Comparison of ENCODE assay signal across 8 cellular contexts in genomic region chr1:78839704-78840277, GRCh38.
DNase-seq lines count a peak whose midpoint lies in the region; ATAC-seq and TF ChIP-seq lines count a peak whose summit lies in the region.

No MANE protein-coding gene starts in this region.

- no peaks in the 10 kb centered on the region for H3K9me2 ChIP-seq in SK-N-SH

- BruUV-seq in Caco-2 (replicated peaks; lab: Mats Ljungman, UMichigan) = no TSS peak

- H3K27ac Mint-ChIP-seq in Caco-2 (ENCODE audit: unreplicated experiment) = no peak overlapping the region
- H3K27ac Mint-ChIP-seq in activated CD4-positive, alpha-beta memory T cell treated with anti-CD3 and anti-CD28 coated beads for 36 hours = no peak overlapping the region

- 40% methylated on average over 2 of the region's 2 CpGs for WGBS in SK-N-SH (ENCODE audit: low lambda C conversion rate)

- ATAC-seq in GM18867 (IDR thresholded peaks at IDR 0.05; ENCODE audit: unreplicated experiment) (peak; percentile 53), HG03095 (IDR thresholded peaks at IDR 0.05; ENCODE audit: unreplicated experiment) (no peak)

- H2AFZ ChIP-seq in KMS-11 (ENCODE audit: low read depth) (no peak overlapping the region), SK-N-SH (ENCODE audit: low read depth) (peak overlapping the region; percentile 71)

- H3K27ac ChIP-seq in KMS-11 = peak overlapping the region; percentile 45; the same call in 1 of the 2 replicates
- H3K27ac ChIP-seq in SK-N-SH (ENCODE audit: low read depth in 2 of 2, low read length in 1 of 2) = peak overlapping the region; percentile 32 to 90; a peak in 2 of 4 replicates

- TF ChIP-seq RAD21 in SK-N-SH (IDR thresholded peaks at IDR 0.05; ENCODE audit: low read length) = peak; percentile 84

- no peaks in the 10 kb centered on the region for H3K9me3 Mint-ChIP-seq in Caco-2 (ENCODE audit: unreplicated experiment)
- H3K9me3 Mint-ChIP-seq in activated CD4-positive, alpha-beta memory T cell treated with anti-CD3 and anti-CD28 coated beads for 36 hours = no peaks in the 10 kb centered on the region

- TF ChIP-seq EP300 in SK-N-SH (IDR thresholded peaks at IDR 0.05; ENCODE audit: borderline replicate concordance in 1 of 2, low read depth in 1 of 2, low read length in 1 of 2) = no peak

- H3K4me1 ChIP-seq in Caco-2 (no peaks in the 10 kb centered on the region), KMS-11 (ENCODE audit: low read depth, poor library complexity, severe bottlenecking) (peaks cover 37% of the 10 kb centered on the region), SK-N-SH (ENCODE audit: control insufficient read depth in 1 of 2, insufficient read depth in 2 of 2, low read depth in 1 of 2, low read length in 1 of 2) (peaks cover 5 to 29% of the 10 kb centered on the region in 2 experiments; a peak in 3 of 4 replicates)

- POLR2A ChIA-PET in Caco-2 (lab: Charles Lee) = no interaction called here
- POLR2A ChIA-PET in SK-N-SH (lab: Yijun Ruan, JAX) = no interaction called here
- POLR2A ChIA-PET in activated CD4-positive, alpha-beta memory T cell treated with anti-CD3 and anti-CD28 coated beads for 36 hours (lab: Charles Lee) = no interaction called here

- no peaks in the 10 kb centered on the region for H3K4me1 Mint-ChIP-seq in Caco-2 (ENCODE audit: low read depth, unreplicated experiment)
- H3K4me1 Mint-ChIP-seq in activated CD4-positive, alpha-beta memory T cell treated with anti-CD3 and anti-CD28 coated beads for 36 hours (ENCODE audit: low read depth) = peaks cover 10% of the 10 kb centered on the region

- H3K4me3 ChIP-seq in Caco-2 (ENCODE audit: low read depth, low read length) (no peak overlapping the region), KMS-11 (IDR thresholded peaks at IDR 0.05; ENCODE audit: insufficient read depth, low read depth, low read length) (no peak overlapping the region), SK-N-SH (ENCODE audit: low read depth in 2 of 2, low read length in 1 of 2) (0 out of 4 replicates have a peak overlapping the region, but pooled peaks of 1 of the 2 experiments have one; percentile 32)

- H3K27me3 Mint-ChIP-seq in Caco-2 (ENCODE audit: insufficient read depth, unreplicated experiment) = no peaks in the 10 kb centered on the region
- no peaks in the 10 kb centered on the region for H3K27me3 Mint-ChIP-seq in activated CD4-positive, alpha-beta memory T cell treated with anti-CD3 and anti-CD28 coated beads for 36 hours

- H3K9ac ChIP-seq in KMS-11 = peak overlapping the region; percentile 25; the same call in 1 of the 2 replicates
- peak overlapping the region; percentile 36; the same call in 1 of the 2 replicates for H3K9ac ChIP-seq in SK-N-SH

- H3K36me3 ChIP-seq in Caco-2 (ENCODE audit: control insufficient read depth, insufficient read depth, low read length) = no peaks in the 10 kb centered on the region
- no peaks in the 10 kb centered on the region for H3K36me3 ChIP-seq in KMS-11 (ENCODE audit: insufficient read depth)
- H3K36me3 ChIP-seq in SK-N-SH (replicated peaks in 1 of 2; ENCODE audit: control insufficient read depth in 1 of 2, insufficient read depth in 2 of 2, low read length in 1 of 2) = no peaks in the 10 kb centered on the region

- H3K36me3 Mint-ChIP-seq in Caco-2 (ENCODE audit: insufficient read depth, unreplicated experiment) = no peaks in the 10 kb centered on the region
- H3K36me3 Mint-ChIP-seq in activated CD4-positive, alpha-beta memory T cell treated with anti-CD3 and anti-CD28 coated beads for 36 hours = no peaks in the 10 kb centered on the region

- H3K4me2 ChIP-seq in KMS-11 (peak overlapping the region; percentile 71; the same call in 1 of the 2 replicates), SK-N-SH (peak overlapping the region; percentile 82)

- peaks cover 54% of the 10 kb centered on the region for H3F3A ChIP-seq in SK-N-SH (replicated peaks; ENCODE audit: insufficient read depth)

- H4K20me1 ChIP-seq in KMS-11 (ENCODE audit: insufficient read depth) (no peaks in the 10 kb centered on the region), SK-N-SH (ENCODE audit: insufficient read depth) (no peaks in the 10 kb centered on the region)

- CTCF ChIA-PET in Caco-2 (lab: Charles Lee) (interaction anchor here (0.7 kb wide), 1 partner anchor 205 kb away, joined by 4 read pairs; no protein-coding TSS in a partner anchor), SK-N-SH (lab: Yijun Ruan, JAX) (interaction anchor here (0.5 to 3.3 kb wide), 22 partner anchors 11 to 887 kb away, joined by 3 to 16 read pairs (median 4); no protein-coding TSS in a partner anchor)
- CTCF ChIA-PET in activated CD4-positive, alpha-beta memory T cell treated with anti-CD3 and anti-CD28 coated beads for 36 hours (lab: Charles Lee) = interaction anchor here (0.8 to 2.9 kb wide), 5 partner anchors 12 to 513 kb away, joined by 3 to 15 read pairs (median 3); no protein-coding TSS in a partner anchor

- H3K79me2 ChIP-seq in KMS-11 (ENCODE audit: insufficient read depth, low read depth) (no peaks in the 10 kb centered on the region), SK-N-SH (ENCODE audit: insufficient read depth) (no peaks in the 10 kb centered on the region)

- DNase-seq in Caco-2 (peak in 1 of 2 experiments; percentile 42), SK-N-SH (peak; percentile 40), fibroblast of gingiva (ENCODE audit: low read depth) (peak; percentile 21), renal cortical epithelial cell (ENCODE audit: low read depth) (peak; percentile 57)
- no peak for DNase-seq in activated CD4-positive, alpha-beta memory T cell treated with anti-CD3 and anti-CD28 coated beads for 36 hours

- TF ChIP-seq CTCF in Caco-2 (IDR thresholded peaks at IDR 0.05; ENCODE audit: insufficient read depth in 1 of 2, low read depth in 1 of 2, low read length in 1 of 2, severe bottlenecking in 1 of 2, unreplicated experiment in 1 of 2) = peak; percentile 36 to 51
- peak; percentile 66 for TF ChIP-seq CTCF in KMS-11 (conservative IDR thresholded peaks at IDR 0.05; ENCODE audit: low read depth, low read length)
- peak; percentile 87 for TF ChIP-seq CTCF in SK-N-SH (IDR thresholded peaks at IDR 0.05)

- H3K9me3 ChIP-seq in Caco-2 = no peaks in the 10 kb centered on the region
- H3K9me3 ChIP-seq in SK-N-SH = no peaks in the 10 kb centered on the region

- intact Hi-C loops in Caco-2 (cut with micrococcal nuclease; ENCODE audit: unreplicated experiment) = loop anchor here (10.0 kb wide), 1 partner anchor 205 kb away; no protein-coding TSS in a partner anchor
- intact Hi-C loops in activated CD4-positive, alpha-beta memory T cell treated with anti-CD3 and anti-CD28 coated beads for 36 hours (cut with micrococcal nuclease) = loop anchor here (1.0 to 10.0 kb wide), 2 partner anchors 225 to 514 kb away; no protein-coding TSS in a partner anchor

- no peak overlapping the region for H3K4me3 Mint-ChIP-seq in Caco-2 (ENCODE audit: unreplicated experiment)
- no peak overlapping the region for H3K4me3 Mint-ChIP-seq in activated CD4-positive, alpha-beta memory T cell treated with anti-CD3 and anti-CD28 coated beads for 36 hours

- H3K27me3 ChIP-seq in Caco-2 (replicated peaks; ENCODE audit: control insufficient read depth, insufficient read depth, low read length) = no peaks in the 10 kb centered on the region
- H3K27me3 ChIP-seq in KMS-11 (ENCODE audit: insufficient read depth, low read depth) = no peaks in the 10 kb centered on the region
- no peaks in the 10 kb centered on the region for H3K27me3 ChIP-seq in SK-N-SH (ENCODE audit: insufficient read depth)

TF ChIP-seq in SK-N-SH, 30 proteins besides CTCF, POLR2A, EP300 and RAD21 (continues in another document):
- TF ChIP-seq FOXM1 (IDR thresholded peaks at IDR 0.05; ENCODE audit: low read depth) (no peak), RFX5 (IDR thresholded peaks at IDR 0.05; ENCODE audit: low read length) (no peak), SMC3 (IDR thresholded peaks at IDR 0.05; ENCODE audit: low read depth, low read length) (peak; percentile 60), NRF1 (IDR thresholded peaks at IDR 0.05; ENCODE audit: low read depth, low read length) (no peak), TAF1 (IDR thresholded peaks at IDR 0.05; ENCODE audit: borderline replicate concordance, low read depth, low read length) (no peak), PBX3 (IDR thresholded peaks at IDR 0.05) (peak; percentile 68; the same call in 1 of the 2 replicates), TCF12 (IDR thresholded peaks at IDR 0.05) (no peak), NFIC (IDR thresholded peaks at IDR 0.05; ENCODE audit: borderline replicate concordance) (no peak), MEF2A (IDR thresholded peaks at IDR 0.05; ENCODE audit: borderline replicate concordance, low read depth) (no peak), RCOR1 (IDR thresholded peaks at IDR 0.05; ENCODE audit: low read length) (no peak), YY1 (IDR thresholded peaks at IDR 0.05; ENCODE audit: low read depth) (no peak), TEAD4 (IDR thresholded peaks at IDR 0.05; ENCODE audit: borderline replicate concordance, insufficient read depth) (no peak), RXRA (IDR thresholded peaks at IDR 0.05; ENCODE audit: borderline replicate concordance, low read depth) (no peak)
- TF ChIP-seq, protein P1, sequence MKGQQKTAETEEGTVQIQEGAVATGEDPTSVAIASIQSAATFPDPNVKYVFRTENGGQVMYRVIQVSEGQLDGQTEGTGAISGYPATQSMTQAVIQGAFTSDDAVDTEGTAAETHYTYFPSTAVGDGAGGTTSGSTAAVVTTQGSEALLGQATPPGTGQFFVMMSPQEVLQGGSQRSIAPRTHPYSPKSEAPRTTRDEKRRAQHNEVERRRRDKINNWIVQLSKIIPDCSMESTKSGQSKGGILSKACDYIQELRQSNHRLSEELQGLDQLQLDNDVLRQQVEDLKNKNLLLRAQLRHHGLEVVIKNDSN (IDR thresholded peaks at IDR 0.05; ENCODE audit: borderline replicate concordance, low read depth) = no peak
- TF ChIP-seq, protein P2, sequence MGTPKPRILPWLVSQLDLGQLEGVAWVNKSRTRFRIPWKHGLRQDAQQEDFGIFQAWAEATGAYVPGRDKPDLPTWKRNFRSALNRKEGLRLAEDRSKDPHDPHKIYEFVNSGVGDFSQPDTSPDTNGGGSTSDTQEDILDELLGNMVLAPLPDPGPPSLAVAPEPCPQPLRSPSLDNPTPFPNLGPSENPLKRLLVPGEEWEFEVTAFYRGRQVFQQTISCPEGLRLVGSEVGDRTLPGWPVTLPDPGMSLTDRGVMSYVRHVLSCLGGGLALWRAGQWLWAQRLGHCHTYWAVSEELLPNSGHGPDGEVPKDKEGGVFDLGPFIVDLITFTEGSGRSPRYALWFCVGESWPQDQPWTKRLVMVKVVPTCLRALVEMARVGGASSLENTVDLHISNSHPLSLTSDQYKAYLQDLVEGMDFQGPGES (IDR thresholded peaks at IDR 0.05; ENCODE audit: low read depth, low read length) = no peak
